In genomic region chr14:102180248-102180998, GRCh38 we compare ENCODE assay signal across 2 cellular contexts.
TF ChIP-seq lines count a peak whose summit lies in the region.

No MANE protein-coding gene starts in this region.

TF ChIP-seq in HEK293, 187 proteins besides CTCF, POLR2A, EP300 and RAD21 (continued from another document):
- TF ChIP-seq MZF1 (tag by site-specific recombination; IDR thresholded peaks at IDR 0.05; ENCODE audit: borderline replicate concordance) (no peak), ZNF394 (tag by site-specific recombination; IDR thresholded peaks at IDR 0.05; ENCODE audit: borderline replicate concordance) (peak; percentile 35; the same call in 1 of the 2 replicates), PRDM4 (tag by site-specific recombination; IDR thresholded peaks at IDR 0.05) (no peak), ZIC2 (tag by site-specific recombination; IDR thresholded peaks at IDR 0.05) (no peak)
- TF ChIP-seq, protein P1, sequence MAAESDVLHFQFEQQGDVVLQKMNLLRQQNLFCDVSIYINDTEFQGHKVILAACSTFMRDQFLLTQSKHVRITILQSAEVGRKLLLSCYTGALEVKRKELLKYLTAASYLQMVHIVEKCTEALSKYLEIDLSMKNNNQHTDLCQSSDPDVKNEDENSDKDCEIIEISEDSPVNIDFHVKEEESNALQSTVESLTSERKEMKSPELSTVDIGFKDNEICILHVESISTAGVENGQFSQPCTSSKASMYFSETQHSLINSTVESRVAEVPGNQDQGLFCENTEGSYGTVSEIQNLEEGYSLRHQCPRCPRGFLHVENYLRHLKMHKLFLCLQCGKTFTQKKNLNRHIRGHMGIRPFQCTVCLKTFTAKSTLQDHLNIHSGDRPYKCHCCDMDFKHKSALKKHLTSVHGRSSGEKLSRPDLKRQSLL (tag by site-specific recombination; IDR thresholded peaks at IDR 0.05): no peak

TF ChIP-seq in K562, 482 proteins besides CTCF, POLR2A, EP300 and RAD21 (continued from another document):
- TF ChIP-seq SMAD2 (IDR thresholded peaks at IDR 0.05; ENCODE audit: low read depth, low read length): no peak
- no peak for TF ChIP-seq TCFL5 (CRISPR knock-in tag; conservative IDR thresholded peaks at IDR 0.05)
- TF ChIP-seq PTBP1 (IDR thresholded peaks at IDR 0.05; ENCODE audit: low read depth, low read length): no peak
- TF ChIP-seq ZNF316 (IDR thresholded peaks at IDR 0.05): peak; percentile 41; the same call in 1 of the 2 replicates
- TF ChIP-seq DPF2 (IDR thresholded peaks at IDR 0.05): 0 out of 2 replicates have a peak, but pooled peaks have one; percentile 17
- no peak for TF ChIP-seq TAF1 (IDR thresholded peaks at IDR 0.05; ENCODE audit: control insufficient read depth, extremely low read depth, insufficient read depth, low read length, severe bottlenecking)
- TF ChIP-seq E2F3 (CRISPR knock-in tag; IDR thresholded peaks at IDR 0.05): no peak
- TF ChIP-seq MAFF (IDR thresholded peaks at IDR 0.05; ENCODE audit: low read length): peak; percentile 35; the same call in 1 of the 2 replicates
- TF ChIP-seq MAFG (tag; conservative IDR thresholded peaks at IDR 0.05): 0 out of 2 replicates have a peak, but pooled peaks have one; percentile 27
- TF ChIP-seq NFE2 (IDR thresholded peaks at IDR 0.05; ENCODE audit: low read depth): peak; percentile 84
- TF ChIP-seq POLR2B (IDR thresholded peaks at IDR 0.05; ENCODE audit: low read depth, partially characterized antibody): no peak
- TF ChIP-seq ZNF507 (tag; conservative IDR thresholded peaks at IDR 0.05): no peak
- TF ChIP-seq, protein P2, sequence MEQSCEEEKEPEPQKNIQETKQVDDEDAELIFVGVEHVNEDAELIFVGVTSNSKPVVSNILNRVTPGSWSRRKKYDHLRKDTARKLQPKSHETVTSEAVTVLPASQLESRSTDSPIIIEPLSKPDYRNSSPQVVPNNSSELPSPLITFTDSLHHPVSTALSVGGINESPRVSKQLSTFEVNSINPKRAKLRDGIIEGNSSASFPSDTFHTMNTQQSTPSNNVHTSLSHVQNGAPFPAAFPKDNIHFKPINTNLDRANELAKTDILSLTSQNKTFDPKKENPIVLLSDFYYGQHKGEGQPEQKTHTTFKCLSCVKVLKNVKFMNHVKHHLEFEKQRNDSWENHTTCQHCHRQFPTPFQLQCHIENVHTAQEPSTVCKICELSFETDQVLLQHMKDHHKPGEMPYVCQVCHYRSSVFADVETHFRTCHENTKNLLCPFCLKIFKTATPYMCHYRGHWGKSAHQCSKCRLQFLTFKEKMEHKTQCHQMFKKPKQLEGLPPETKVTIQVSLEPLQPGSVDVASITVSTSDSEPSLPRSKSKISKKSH (CRISPR knock-in tag; IDR thresholded peaks at IDR 0.05): no peak
- no peak for TF ChIP-seq ZHX1 (conservative IDR thresholded peaks at IDR 0.05; ENCODE audit: low read length)
- TF ChIP-seq, protein P3, sequence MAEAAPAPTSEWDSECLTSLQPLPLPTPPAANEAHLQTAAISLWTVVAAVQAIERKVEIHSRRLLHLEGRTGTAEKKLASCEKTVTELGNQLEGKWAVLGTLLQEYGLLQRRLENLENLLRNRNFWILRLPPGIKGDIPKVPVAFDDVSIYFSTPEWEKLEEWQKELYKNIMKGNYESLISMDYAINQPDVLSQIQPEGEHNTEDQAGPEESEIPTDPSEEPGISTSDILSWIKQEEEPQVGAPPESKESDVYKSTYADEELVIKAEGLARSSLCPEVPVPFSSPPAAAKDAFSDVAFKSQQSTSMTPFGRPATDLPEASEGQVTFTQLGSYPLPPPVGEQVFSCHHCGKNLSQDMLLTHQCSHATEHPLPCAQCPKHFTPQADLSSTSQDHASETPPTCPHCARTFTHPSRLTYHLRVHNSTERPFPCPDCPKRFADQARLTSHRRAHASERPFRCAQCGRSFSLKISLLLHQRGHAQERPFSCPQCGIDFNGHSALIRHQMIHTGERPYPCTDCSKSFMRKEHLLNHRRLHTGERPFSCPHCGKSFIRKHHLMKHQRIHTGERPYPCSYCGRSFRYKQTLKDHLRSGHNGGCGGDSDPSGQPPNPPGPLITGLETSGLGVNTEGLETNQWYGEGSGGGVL (CRISPR knock-in tag; IDR thresholded peaks at IDR 0.05): no peak
- no peak for TF ChIP-seq UBTF (IDR thresholded peaks at IDR 0.05; ENCODE audit: borderline replicate concordance in 1 of 2, low read depth in 2 of 2, low read length in 2 of 2)
- peak; percentile 63; the same call in 1 of the 2 replicates for TF ChIP-seq C11orf30 (IDR thresholded peaks at IDR 0.05; ENCODE audit: low read depth)
- TF ChIP-seq MLLT1 (IDR thresholded peaks at IDR 0.05): no peak
- 0 out of 2 replicates have a peak, but pooled peaks have one; percentile 38 for TF ChIP-seq BACH1 (tag; IDR thresholded peaks at IDR 0.05)
- TF ChIP-seq ZNF740 (CRISPR knock-in tag; IDR thresholded peaks at IDR 0.05): no peak
- no peak for TF ChIP-seq ZNF740 (tag; IDR thresholded peaks at IDR 0.05)
- TF ChIP-seq ZNF436 (CRISPR knock-in tag; IDR thresholded peaks at IDR 0.05): no peak
